In the genomic region with DNA sequence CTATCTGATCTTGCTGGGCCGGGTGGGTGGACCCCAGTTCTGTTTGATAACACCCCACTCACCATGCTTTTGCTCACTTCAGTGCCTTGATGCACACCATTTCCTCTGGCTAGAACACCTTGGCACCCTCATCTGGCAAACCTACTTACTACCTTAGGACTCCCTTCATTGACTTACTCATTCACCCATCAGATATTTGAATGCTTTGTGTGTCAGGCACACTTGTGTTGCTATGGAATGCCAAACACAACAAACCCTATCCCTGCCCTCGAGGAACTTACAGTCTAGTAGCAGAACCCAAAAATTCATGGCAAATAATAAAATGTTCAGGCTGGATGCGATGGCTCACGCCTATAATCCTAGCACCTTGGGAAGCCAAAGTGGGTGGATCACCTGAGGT, we compare ENCODE assay signal across 14 cellular contexts.
"Had no signal": no experiment of that assay in that cellular context is flagged by ENCODE, and none has a peak within 500 bp of the region (broad histone marks: within the 10 kb centered on the region; RNA-seq: fewer than 3 reads in every experiment).

No MANE protein-coding gene starts in this region.

- H3K4me3 Mint-ChIP-seq: activated naive CD8-positive, alpha-beta T cell treated with anti-CD3 and anti-CD28 coated beads, Interleukin-2, amount 50 U/mL, for 24 hours; stimulated activated naive CD8-positive, alpha-beta T cell treated with anti-CD3 and anti-CD28 coated beads, Interleukin-15, amount 100 ng/mL, for 72 hours; T-helper 2 cell treated with Interferon-gamma antibody and Interleukin-4, amounts not matched to agents 5 μg/mL and 100 μg/mL, for 36 hours had no signal

- H3K27me3 ChIP-seq: pancreas, upper lobe of left lung had no signal

- H3K27me3 Mint-ChIP-seq: activated naive CD8-positive, alpha-beta T cell treated with anti-CD3 and anti-CD28 coated beads, Interleukin-2, amount 50 U/mL, for 24 hours; stimulated activated naive CD8-positive, alpha-beta T cell treated with anti-CD3 and anti-CD28 coated beads, Interleukin-15, amount 100 ng/mL, for 72 hours had no signal

- H3K27ac Mint-ChIP-seq: activated naive CD8-positive, alpha-beta T cell treated with anti-CD3 and anti-CD28 coated beads, Interleukin-2, amount 50 U/mL, for 24 hours; stimulated activated naive CD8-positive, alpha-beta T cell treated with anti-CD3 and anti-CD28 coated beads, Interleukin-15, amount 100 ng/mL, for 72 hours; T-helper 2 cell treated with Interferon-gamma antibody and Interleukin-4, amounts not matched to agents 5 μg/mL and 100 μg/mL, for 36 hours had no signal

- ATAC-seq: activated naive CD8-positive, alpha-beta T cell treated with anti-CD3 and anti-CD28 coated beads, Interleukin-2, amount 50 U/mL, for 24 hours; pancreas; stimulated activated naive CD8-positive, alpha-beta T cell treated with anti-CD3 and anti-CD28 coated beads, Interleukin-15, amount 100 ng/mL, for 72 hours had no signal

- H3K4me1 Mint-ChIP-seq: activated naive CD8-positive, alpha-beta T cell treated with anti-CD3 and anti-CD28 coated beads, Interleukin-2, amount 50 U/mL, for 24 hours had no signal

- H3K9me3 Mint-ChIP-seq: activated naive CD8-positive, alpha-beta T cell treated with anti-CD3 and anti-CD28 coated beads, Interleukin-2, amount 50 U/mL, for 24 hours; stimulated activated naive CD8-positive, alpha-beta T cell treated with anti-CD3 and anti-CD28 coated beads, Interleukin-15, amount 100 ng/mL, for 72 hours; T-helper 2 cell treated with Interferon-gamma antibody and Interleukin-4, amounts not matched to agents 5 μg/mL and 100 μg/mL, for 36 hours had no signal

- H3K27ac ChIP-seq: pancreas, upper lobe of left lung had no signal

- H3K9me3 ChIP-seq: pancreas, upper lobe of left lung had no signal

- H3K4me1 ChIP-seq: pancreas, upper lobe of left lung had no signal

- H3K4me3 ChIP-seq: pancreas, skin epidermis, upper lobe of left lung had no signal

- DNase-seq: activated CD4-positive, alpha-beta T cell treated with anti-CD3 and anti-CD28 coated beads, Interleukin-2, amount 50 U/mL, for 1 hour; activated CD8-positive, alpha-beta memory T cell treated with anti-CD3 and anti-CD28 coated beads for 24 hours; activated naive CD4-positive, alpha-beta T cell; activated naive CD8-positive, alpha-beta T cell treated with anti-CD3 and anti-CD28 coated beads, Interleukin-2, amount 50 U/mL, for 24 hours; aorta; hypothalamus; left ventricle myocardium superior; pancreas; stimulated activated CD4-positive, alpha-beta T cell treated with anti-CD3 and anti-CD28 coated beads, Interleukin-4, amount 100 ng/mL, for 4 hours; stimulated activated CD8-positive, alpha-beta memory T cell treated with anti-CD3 and anti-CD28 coated beads, Interleukin-4, amount 100 ng/mL, for 48 hours; stimulated activated naive CD8-positive, alpha-beta T cell treated with anti-CD3 and anti-CD28 coated beads, Interleukin-15, amount 100 ng/mL, for 72 hours; upper lobe of left lung had no signal
